Comparison of ENCODE assay signal across 12 cellular contexts in genomic region chr1:12436817-12437599, GRCh38.
DNase-seq lines count a peak whose midpoint lies in the region; ATAC-seq, FAIRE-seq and TF ChIP-seq lines count a peak whose summit lies in the region.
"Had no signal": no experiment of that assay in that cellular context is flagged by ENCODE, and none has a peak within 500 bp of the region (broad histone marks: within the 10 kb centered on the region; RNA-seq: fewer than 3 reads in every experiment).

No MANE protein-coding gene starts in this region.

- ATAC-seq in GM19452 (IDR thresholded peaks at IDR 0.05; ENCODE audit: unreplicated experiment) (no peak), heart left ventricle (no peak), GM18868 (IDR thresholded peaks at IDR 0.05; ENCODE audit: unreplicated experiment) (no peak), GM19463 (IDR thresholded peaks at IDR 0.05; ENCODE audit: unreplicated experiment) (no peak)

- H3K27ac ChIP-seq in keratinocyte (ENCODE audit: control insufficient read depth, insufficient read depth, low read length) (peak overlapping the region; percentile 47), heart left ventricle (peak overlapping the region in 2 of 12 donors; percentile 76 to 77)

- H3K4me3 Mint-ChIP-seq in activated naive CD8-positive, alpha-beta T cell treated with anti-CD3 and anti-CD28 coated beads for 36 hours = no peak overlapping the region

- H3K36me3 Mint-ChIP-seq in activated naive CD8-positive, alpha-beta T cell treated with anti-CD3 and anti-CD28 coated beads for 36 hours = peaks cover 72% of the 10 kb centered on the region

- WGBS in heart left ventricle, 4 donors = 93 to 96% (median 95%) methylated on average over 12 of the region's 12 CpGs

- dilution Hi-C loops in keratinocyte (cut with MboI; ENCODE audit: extremely low pct_ligation_motif_present, low sequenced_read_pairs) = no loop called here

- H3K27ac Mint-ChIP-seq in activated naive CD8-positive, alpha-beta T cell treated with anti-CD3 and anti-CD28 coated beads for 36 hours = peak overlapping the region; percentile 97

- H3K9me1 ChIP-seq in keratinocyte (ENCODE audit: control insufficient read depth, extremely low read depth, insufficient read depth, low read length) = no peaks in the 10 kb centered on the region

- H3K4me3 ChIP-seq in AG09309 (ENCODE audit: control insufficient read depth, low read depth, low read length) (no peak overlapping the region), keratinocyte (ENCODE audit: control insufficient read depth in 2 of 3, extremely low read depth in 1 of 3, insufficient read depth in 2 of 3, low read depth in 1 of 3, low read length in 3 of 3) (peak overlapping the region in 1 of 3 experiments; percentile 0), heart left ventricle (no peak overlapping the region)
- H3K4me3 ChIP-seq: smooth muscle cell had no signal

- H3K9ac ChIP-seq in keratinocyte (ENCODE audit: control insufficient read depth, extremely low read depth, insufficient read depth, low read length) = no peak overlapping the region

- peak; percentile 58 for DNase-seq in AG09309 (ENCODE audit: low read depth)
- DNase-seq in HPDE6-E6E7 (ENCODE audit: extremely low spot score) = peak; percentile 80
- no peak for DNase-seq in activated naive CD8-positive, alpha-beta T cell treated with anti-CD3 and anti-CD28 coated beads for 36 hours
- peak; percentile 55 for DNase-seq in keratinocyte (ENCODE audit: low read depth, low spot score)
- DNase-seq in heart left ventricle = no peak
- DNase-seq: cerebellar nuclear complex, NCI-H187 treated with DMSO at 0.1 percent for 48 hours had no signal

- peak overlapping the region; percentile 39 for H3K4me2 ChIP-seq in keratinocyte (ENCODE audit: control insufficient read depth, extremely low read depth, insufficient read depth, low read depth, low read length)
- H3K4me2 ChIP-seq: smooth muscle cell had no signal

- H3K27me3 Mint-ChIP-seq in activated naive CD8-positive, alpha-beta T cell treated with anti-CD3 and anti-CD28 coated beads for 36 hours = no peaks in the 10 kb centered on the region

- peaks cover 2 to 7% of the 10 kb centered on the region in 2 experiments for H3K36me3 ChIP-seq in keratinocyte (ENCODE audit: control insufficient read depth in 2 of 2, extremely low read depth in 1 of 2, insufficient read depth in 2 of 2, low read length in 2 of 2)
- H3K36me3 ChIP-seq in heart left ventricle = peaks cover 0 to 51% (median 4%) of the 10 kb centered on the region in 9 donors

- H2AFZ ChIP-seq in keratinocyte (ENCODE audit: control insufficient read depth, low read length) = no peak overlapping the region

- H4K20me1 ChIP-seq in keratinocyte (ENCODE audit: control insufficient read depth, extremely low read depth, insufficient read depth, low read length) = no peaks in the 10 kb centered on the region

- peaks cover 57% of the 10 kb centered on the region for H3K4me1 ChIP-seq in keratinocyte (ENCODE audit: control insufficient read depth, extremely low read depth, insufficient read depth, low read length)
- peaks cover 14 to 79% (median 44%) of the 10 kb centered on the region in 12 donors for H3K4me1 ChIP-seq in heart left ventricle

- TF ChIP-seq POLR2A in heart left ventricle (IDR thresholded peaks at IDR 0.05) = no peak

- H3K27me3 ChIP-seq in keratinocyte (ENCODE audit: control insufficient read depth, extremely low read depth, insufficient read depth, low read length) (no peaks in the 10 kb centered on the region), heart left ventricle (no peaks in the 10 kb centered on the region)

- H3K79me2 ChIP-seq in keratinocyte (ENCODE audit: control insufficient read depth, insufficient read depth, low read length) = no peaks in the 10 kb centered on the region

- H3K4me1 Mint-ChIP-seq in activated naive CD8-positive, alpha-beta T cell treated with anti-CD3 and anti-CD28 coated beads for 36 hours = peaks cover 93% of the 10 kb centered on the region

- TF ChIP-seq CTCF in AG09309 (IDR thresholded peaks at IDR 0.05; ENCODE audit: control insufficient read depth, insufficient read depth, low read depth, low read length, missing control alignments) = no peak
- no peak for TF ChIP-seq CTCF in keratinocyte (optimal IDR thresholded peaks at IDR 0.05 in 1 of 3, IDR thresholded peaks at IDR 0.05 in 1 of 3, conservative IDR thresholded peaks at IDR 0.05 in 1 of 3; ENCODE audit: extremely low read depth in 1 of 3, insufficient read depth in 2 of 3, low read length in 3 of 3)
- TF ChIP-seq CTCF in heart left ventricle (IDR thresholded peaks at IDR 0.05) = no peak

- no peaks in the 10 kb centered on the region for H3K9me3 ChIP-seq in keratinocyte (ENCODE audit: control insufficient read depth, low read depth, low read length)
- no peaks in the 10 kb centered on the region for H3K9me3 ChIP-seq in heart left ventricle

- FAIRE-seq in keratinocyte (lab: Jason Lieb, UNC) = peak; percentile 17
- FAIRE-seq: urothelium cell line had no signal

- intact Hi-C loops in heart left ventricle (cut with DNase I) = loop anchor here in 4 of 10 donors (5.0 to 10.0 kb wide), 3 partner anchors 40 to 180 kb away; partner anchors contain the start of gene DHRS3 (in 2 of the 4)

- peaks cover 6% of the 10 kb centered on the region for H3K9me3 Mint-ChIP-seq in activated naive CD8-positive, alpha-beta T cell treated with anti-CD3 and anti-CD28 coated beads for 36 hours

Comparison
In these comparisons a context has a peak if more than half of its experiments do, and no peak if none do; other contexts are left out.
1. DNase-seq: peak in AG09309 (single experiment), HPDE6-E6E7 (single experiment) and keratinocyte (single experiment); none in activated naive CD8-positive, alpha-beta T cell treated with anti-CD3 and anti-CD28 coated beads for 36 hours (single experiment) and heart left ventricle (0 of 5).